ENCODE assay signal across 20 cellular contexts in the genomic region with DNA sequence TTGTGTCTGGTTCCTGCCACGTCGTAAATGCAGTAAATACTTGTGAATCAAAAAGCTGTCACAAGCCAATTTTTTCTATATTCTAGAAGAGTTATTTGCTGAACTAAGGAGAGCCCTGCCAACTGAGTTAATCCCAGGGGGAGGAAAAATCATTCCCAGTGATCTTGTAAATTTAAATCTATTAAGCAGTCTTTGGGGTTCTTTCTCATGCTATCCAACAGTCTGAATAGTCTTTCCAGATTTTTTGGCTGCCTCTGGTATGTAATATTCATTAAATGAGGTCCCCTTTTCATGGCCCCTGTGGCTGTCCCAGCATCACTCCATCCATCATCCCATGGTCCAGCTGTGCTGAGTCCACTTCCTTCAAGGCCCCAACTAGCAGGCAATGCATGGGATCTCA. TPM values are rescaled to one million over a fixed set of nuclear protein-coding genes. Genes with fewer than 3 reads are reported as not detected.
DNase-seq lines count a peak whose midpoint lies in the region; ATAC-seq, FAIRE-seq and TF ChIP-seq lines count a peak whose summit lies in the region.
"Had no signal": no experiment of that assay in that cellular context is flagged by ENCODE, and none has a peak within 500 bp of the region (broad histone marks: within the 10 kb centered on the region; RNA-seq: fewer than 3 reads in every experiment).

No MANE protein-coding gene starts in this region.

- H4K20me1 ChIP-seq in IMR-90 (ENCODE audit: insufficient read depth, low read length) (no peaks in the 10 kb centered on the region), endothelial cell of umbilical vein (replicated peaks; ENCODE audit: control insufficient read depth, extremely low read depth, insufficient read depth, low read length) (no peaks in the 10 kb centered on the region)

- no peaks in the 10 kb centered on the region for H3K36me3 Mint-ChIP-seq in mesothelial cell of epicardium

- H3K14ac ChIP-seq in IMR-90 (replicated peaks; ENCODE audit: low read depth, low read length) = peak overlapping the region; percentile 94

- intact Hi-C loops in IMR-90 (cut with micrococcal nuclease) = no loop called here
- intact Hi-C loops in endothelial cell of umbilical vein (cut with micrococcal nuclease) = loop anchor here (2.0 kb wide), 3 partner anchors 46 to 248 kb away; partner anchors contain the start of gene VAT1L
- intact Hi-C loops in kidney (cut with DNase I) = no loop called here

- H3K4ac ChIP-seq in IMR-90 (ENCODE audit: low read depth, low read length) = peak overlapping the region; percentile 93

- H2AFZ ChIP-seq in IMR-90 (replicated peaks; ENCODE audit: low read length, poor library complexity) = no peak overlapping the region
- no peak overlapping the region for H2AFZ ChIP-seq in endothelial cell of umbilical vein (ENCODE audit: low read depth, low read length)

- FAIRE-seq in endothelial cell of umbilical vein (lab: Jason Lieb, UNC) (peak; percentile 24), kidney (lab: Jason Lieb, UNC) (no peak)
- FAIRE-seq: GM12892 had no signal

- H2AK9ac ChIP-seq in IMR-90 (replicated peaks; ENCODE audit: low read depth, low read length, poor library complexity) = no peak overlapping the region

- peak overlapping the region; percentile 77; the same call in 2 of the 3 replicates for H2BK15ac ChIP-seq in IMR-90 (ENCODE audit: low read depth, low read length)

- peak overlapping the region; percentile 1; the same call in 1 of the 2 replicates for H3K23ac ChIP-seq in IMR-90 (ENCODE audit: low read depth, low read length)

- no peaks in the 10 kb centered on the region for H3K36me3 ChIP-seq in IMR-90 (ENCODE audit: control insufficient read depth, insufficient read depth, low read length)
- no peaks in the 10 kb centered on the region for H3K36me3 ChIP-seq in endothelial cell of umbilical vein (ENCODE audit: control insufficient read depth in 2 of 2, extremely low read depth in 1 of 2, insufficient read depth in 2 of 2, low read length in 2 of 2)
- H3K36me3 ChIP-seq in kidney (ENCODE audit: control insufficient read depth in 1 of 2, insufficient read depth in 2 of 2, low read length in 2 of 2) = no peaks in the 10 kb centered on the region
- no peaks in the 10 kb centered on the region for H3K36me3 ChIP-seq in WERI-Rb-1

- H3K4me3 Mint-ChIP-seq in mesothelial cell of epicardium = no peak overlapping the region
- H3K4me3 Mint-ChIP-seq: CD4-positive, alpha-beta T cell had no signal

- H3K9me3 Mint-ChIP-seq in mesothelial cell of epicardium = no peaks in the 10 kb centered on the region
- H3K9me3 Mint-ChIP-seq: CD4-positive, alpha-beta T cell had no signal

- H3K27me3 ChIP-seq in IMR-90 (ENCODE audit: control insufficient read depth, insufficient read depth, low read length) (no peaks in the 10 kb centered on the region), endothelial cell of umbilical vein (ENCODE audit: control insufficient read depth in 2 of 2, insufficient read depth in 2 of 2, low read length in 2 of 2) (peaks cover 0 to 6% of the 10 kb centered on the region in 2 experiments), WERI-Rb-1 (ENCODE audit: insufficient read depth, low read depth, severe bottlenecking) (no peaks in the 10 kb centered on the region)

- in situ Hi-C loops in IMR-90 (cut with MboI; ENCODE audit: low sequenced_read_pairs) = no loop called here

- no peaks in the 10 kb centered on the region for H3K79me2 ChIP-seq in endothelial cell of umbilical vein (ENCODE audit: control insufficient read depth, insufficient read depth, low read length)

- DNase-seq in AG10803 (ENCODE audit: low read depth) = peak; percentile 71
- DNase-seq in IMR-90 = peak; percentile 23
- no peak for DNase-seq in endothelial cell of umbilical vein (ENCODE audit: low read depth, low spot score)
- DNase-seq in mesothelial cell of epicardium (ENCODE audit: low spot score in 2 of 2, unreplicated experiment in 2 of 2) = no peak
- DNase-seq in kidney = no peak
- DNase-seq in WERI-Rb-1 = no peak
- no peak for DNase-seq in NCI-H128 (lab: John Stamatoyannopoulos, UW; ENCODE audit: unreplicated experiment)
- DNase-seq: Caco-2; CD4-positive, alpha-beta T cell; DMS153; Karpas-422; NCI-H1048; NCI-H2081; Right ventricle myocardium superior had no signal

- H3K56ac ChIP-seq in IMR-90 (ENCODE audit: extremely low read depth, insufficient read depth, low read length) = peak overlapping the region; percentile 30; the same call in 1 of the 2 replicates

- no peak overlapping the region for H3K4me2 ChIP-seq in IMR-90 (ENCODE audit: low read depth, low read length)
- no peak overlapping the region for H3K4me2 ChIP-seq in endothelial cell of umbilical vein (ENCODE audit: insufficient read depth, low read length)

- H3K9ac ChIP-seq in IMR-90 (ENCODE audit: low read depth, low read length) = no peak overlapping the region
- no peak overlapping the region for H3K9ac ChIP-seq in endothelial cell of umbilical vein (replicated peaks; ENCODE audit: extremely low read depth, insufficient read depth, low read length)
- H3K9ac ChIP-seq in kidney (ENCODE audit: low read length in 2 of 2) = no peak overlapping the region

- CTCF ChIA-PET in IMR-90 (lab: Yijun Ruan, JAX) (interaction anchor here (0.8 to 1.1 kb wide), 6 partner anchors 14 to 160 kb away, joined by 3 to 4 read pairs (median 3); no protein-coding TSS in a partner anchor), endothelial cell of umbilical vein (lab: Charles Lee) (interaction anchor here (0.7 to 2.0 kb wide), 5 partner anchors 18 to 136 kb away, joined by 3 to 8 read pairs (median 4); partner anchors contain the start of gene NUDT7)

- H4K91ac ChIP-seq in IMR-90 (ENCODE audit: insufficient read depth, low read depth, low read length) = peak overlapping the region; percentile 84

- peak overlapping the region; percentile 18; the same call in 1 of the 2 replicates for H3K18ac ChIP-seq in IMR-90 (ENCODE audit: low read depth, low read length)

- no peak for TF ChIP-seq RAD21 in IMR-90 (IDR thresholded peaks at IDR 0.05; ENCODE audit: low read length)

- H3K79me1 ChIP-seq in IMR-90 (ENCODE audit: low read depth in 1 of 2, low read length in 2 of 2) = peaks cover 0 to 18% of the 10 kb centered on the region in 2 experiments; a peak in 2 of 4 replicates

- H2BK5ac ChIP-seq in IMR-90 (ENCODE audit: low read depth, low read length, poor library complexity, severe bottlenecking) = peak overlapping the region; percentile 14

- POLR2A ChIA-PET in IMR-90 (lab: Charles Lee; ENCODE audit: unreplicated experiment) = no interaction called here
- POLR2A ChIA-PET in endothelial cell of umbilical vein (lab: Charles Lee) = interaction anchor here (1.0 to 1.2 kb wide), 2 partner anchors 42 to 45 kb away, joined by 3 to 5 read pairs; no protein-coding TSS in a partner anchor

- no peak for TF ChIP-seq POLR2A in IMR-90 (IDR thresholded peaks at IDR 0.05; ENCODE audit: low read depth, low read length)
- no peak for TF ChIP-seq POLR2A in endothelial cell of umbilical vein (IDR thresholded peaks at IDR 0.05; ENCODE audit: low read depth, low read length)

- H4K5ac ChIP-seq in IMR-90 (ENCODE audit: low read depth, low read length) = no peak overlapping the region

- BruUV-seq in IMR-90 (replicated peaks; lab: Mats Ljungman, UMichigan) = no TSS peak
- no TSS peak for BruUV-seq in endothelial cell of umbilical vein (replicated peaks; lab: Mats Ljungman, UMichigan)

- H3K4me3 ChIP-seq in AG10803 (ENCODE audit: low read length) = no peak overlapping the region
- no peak overlapping the region for H3K4me3 ChIP-seq in IMR-90 (ENCODE audit: insufficient read depth, low read depth, low read length)
- no peak overlapping the region for H3K4me3 ChIP-seq in endothelial cell of umbilical vein (replicated peaks in 1 of 3; ENCODE audit: insufficient read depth in 1 of 3, low read depth in 1 of 3, low read length in 3 of 3)
- H3K4me3 ChIP-seq in kidney (ENCODE audit: low read length in 2 of 2) = no peak overlapping the region
- H3K4me3 ChIP-seq in WERI-Rb-1 (ENCODE audit: low read depth, low read length) = no peak overlapping the region
- H3K4me3 ChIP-seq: SK-N-MC had no signal

- H3K27ac ChIP-seq in IMR-90 (ENCODE audit: insufficient read depth, low read length) (peak overlapping the region; percentile 12; the same call in 1 of the 2 replicates), endothelial cell of umbilical vein (ENCODE audit: insufficient read depth, low read depth, low read length) (peak overlapping the region; percentile 99), kidney (ENCODE audit: low read depth in 2 of 2, low read length in 2 of 2) (no peak overlapping the region), WERI-Rb-1 (no peak overlapping the region)
- H3K27ac ChIP-seq: SK-N-MC had no signal

- H2BK120ac ChIP-seq in IMR-90 (ENCODE audit: low read depth, low read length) = peak overlapping the region; percentile 99

- peaks cover 28% of the 10 kb centered on the region for H3K4me1 Mint-ChIP-seq in mesothelial cell of epicardium

- H3K27me3 Mint-ChIP-seq in mesothelial cell of epicardium (ENCODE audit: low read depth) = no peaks in the 10 kb centered on the region

- TF ChIP-seq CTCF in AG10803 (conservative IDR thresholded peaks at IDR 0.05; ENCODE audit: low read length) (no peak), IMR-90 (conservative IDR thresholded peaks at IDR 0.05; ENCODE audit: low read depth, low read length) (no peak), endothelial cell of umbilical vein (IDR thresholded peaks at IDR 0.05; ENCODE audit: extremely low read depth in 1 of 2, insufficient read depth in 1 of 2, low read depth in 1 of 2, low read length in 2 of 2) (no peak), mesothelial cell of epicardium (IDR thresholded peaks at IDR 0.05; ENCODE audit: unreplicated experiment) (no peak), kidney (IDR thresholded peaks at IDR 0.05; ENCODE audit: borderline replicate concordance, extremely low read depth, insufficient read depth) (no peak), WERI-Rb-1 (IDR thresholded peaks at IDR 0.05; ENCODE audit: low read depth, low read length) (no peak)

- H3K9me1 ChIP-seq in IMR-90 (ENCODE audit: insufficient read depth, low read length) (peaks cover 16% of the 10 kb centered on the region), endothelial cell of umbilical vein (replicated peaks; ENCODE audit: control insufficient read depth, extremely low read depth, insufficient read depth, low read length) (no peaks in the 10 kb centered on the region)

- H3K27ac Mint-ChIP-seq in mesothelial cell of epicardium = peak overlapping the region; percentile 98
- H3K27ac Mint-ChIP-seq: CD4-positive, alpha-beta T cell had no signal

- peak overlapping the region; percentile 92 for H2BK20ac ChIP-seq in IMR-90 (ENCODE audit: low read depth, low read length)

- dilution Hi-C loops in IMR-90 (cut with HindIII; ENCODE audit: low sequenced_read_pairs, unreplicated experiment) (no loop called here), endothelial cell of umbilical vein (cut with MboI; ENCODE audit: extremely low pct_ligation_motif_present, low sequenced_read_pairs) (no loop called here)

- peak overlapping the region in 1 of 2 experiments; percentile 48; a peak in 2 of 4 replicates for H4K8ac ChIP-seq in IMR-90 (ENCODE audit: low read depth in 2 of 2, low read length in 2 of 2)

- ATAC-seq in IMR-90 (ENCODE audit: low read depth) = no peak
- no peak for ATAC-seq in HG02623 (IDR thresholded peaks at IDR 0.05; ENCODE audit: unreplicated experiment)

- H2AK5ac ChIP-seq in IMR-90 (ENCODE audit: low read depth, low read length) = peak overlapping the region; percentile 59

- H3K9me3 ChIP-seq in IMR-90 (ENCODE audit: control insufficient read depth, insufficient read depth, low read length) (no peaks in the 10 kb centered on the region), endothelial cell of umbilical vein (replicated peaks; ENCODE audit: control insufficient read depth, insufficient read depth, low read length) (no peaks in the 10 kb centered on the region), kidney (ENCODE audit: control insufficient read depth in 1 of 2, low read length in 2 of 2) (no peaks in the 10 kb centered on the region), WERI-Rb-1 (ENCODE audit: severe bottlenecking) (no peaks in the 10 kb centered on the region)
- H3K9me3 ChIP-seq: Caco-2 had no signal

- H3K4me1 ChIP-seq in IMR-90 (ENCODE audit: control insufficient read depth, insufficient read depth, low read length) (peaks cover 17% of the 10 kb centered on the region), endothelial cell of umbilical vein (ENCODE audit: control insufficient read depth, extremely low read depth, insufficient read depth, low read length) (peaks cover 14% of the 10 kb centered on the region), kidney (ENCODE audit: control insufficient read depth in 1 of 2, insufficient read depth in 1 of 2, low read depth in 1 of 2, low read length in 2 of 2) (no peaks in the 10 kb centered on the region)
- H3K4me1 ChIP-seq: Caco-2 had no signal

- no CpG with 5 or more reads among the region's 2 CpGs for WGBS in IMR-90 (ENCODE audit: extremely low coverage in 2 of 2, insufficient read length in 1 of 2), 2 experiments

RNA-seq across cellular contexts. Expression of gene VAT1L, which starts 46.7 kb away (rescaled TPM):
- 18.1 and 18.5 TPM in 2 replicates for total RNA-seq in IMR-90 (2012; rRNA removed)
- 14.1 and 15.4 TPM in 2 replicates for polyA plus RNA-seq in IMR-90 (2012; rRNA removed)
- polyA plus RNA-seq in IMR-90 (2012; cell fraction: cytosol; rRNA removed) = 7.3 TPM in 2 replicates
- polyA plus RNA-seq in IMR-90 (2012; cell fraction: nucleus; rRNA removed; ENCODE audit: low replicate concordance) = 2.4 and 9.5 TPM in 2 replicates
- 1.5 and 2.1 TPM in 2 replicates for total RNA-seq in endothelial cell of umbilical vein
- polyA plus RNA-seq in endothelial cell of umbilical vein = 0.46 and 0.56 TPM in 2 replicates
- polyA plus RNA-seq in endothelial cell of umbilical vein (2011; cell fraction: cytosol; rRNA removed) = 0.97 and 1.0 TPM in 2 replicates
- polyA plus RNA-seq in endothelial cell of umbilical vein (2011; cell fraction: nucleus; rRNA removed) = 0.52 and 0.65 TPM in 2 replicates
- 0.25 and 0.58 TPM in 2 replicates for polyA plus RNA-seq in endothelial cell of umbilical vein (2012)
- 1.2 and 1.8 TPM in 2 replicates for polyA minus RNA-seq in endothelial cell of umbilical vein
- polyA minus RNA-seq in endothelial cell of umbilical vein (2011; cell fraction: cytosol; rRNA and poly(A)+ RNA removed) = not detected
- 0.34 and 0.48 TPM in 2 replicates for polyA minus RNA-seq in endothelial cell of umbilical vein (2011; cell fraction: nucleus; rRNA and poly(A)+ RNA removed)
- 6.3 to 8.0 TPM (median 6.8 TPM) in 3 replicates for total RNA-seq in mesothelial cell of epicardium
- 0.85 TPM for total RNA-seq in kidney
- polyA plus RNA-seq in kidney (ENCODE audit: insufficient read depth, low read depth, low replicate concordance) = 4.5 TPM
- total RNA-seq: A172; Caco-2; CD4-positive, alpha-beta T cell; HT-29; NCI-H460 had no signal

Comparison
In these comparisons a context has a peak if more than half of its experiments do, and no peak if none do; other contexts are left out.
1. DNase-seq: peak in AG10803 (single experiment) and IMR-90 (single experiment); none in endothelial cell of umbilical vein (single experiment), mesothelial cell of epicardium (0 of 2), kidney (single experiment), WERI-Rb-1 (single experiment) and NCI-H128 (single experiment).
2. H3K27ac ChIP-seq: peak in IMR-90 (single experiment) and endothelial cell of umbilical vein (single experiment); none in kidney (0 of 2) and WERI-Rb-1 (single experiment).